2 cellular contexts compared by ENCODE assay signal in genomic region chr7:105260201-105260871, GRCh38.
TF ChIP-seq lines count a peak whose summit lies in the region.

No MANE protein-coding gene starts in this region.

TF ChIP-seq in HEK293, 187 proteins besides CTCF, POLR2A, EP300 and RAD21:
- TF ChIP-seq ZNF280D (tag by site-specific recombination; IDR thresholded peaks at IDR 0.05): peak; percentile 76; the same call in 1 of the 2 replicates
- peak; percentile 36; the same call in 1 of the 2 replicates for TF ChIP-seq SCRT1 (tag by site-specific recombination; IDR thresholded peaks at IDR 0.05; ENCODE audit: borderline replicate concordance)
- TF ChIP-seq ZNF580 (tag by site-specific recombination; IDR thresholded peaks at IDR 0.05): 0 out of 2 replicates have a peak, but pooled peaks have one; percentile 67
- peak; percentile 99 for TF ChIP-seq ZNF184 (tag by site-specific recombination; IDR thresholded peaks at IDR 0.05)
- TF ChIP-seq ZNF146 (tag by site-specific recombination; IDR thresholded peaks at IDR 0.05): peak; percentile 98
TF ChIP-seq in HEK293: peak in this region for 5; not testable (repeated sequence) for 182.

TF ChIP-seq in K562, 482 proteins besides CTCF, POLR2A, EP300 and RAD21 (continued from another document):
- TF ChIP-seq ZNF146 (CRISPR knock-in tag; IDR thresholded peaks at IDR 0.05; ENCODE audit: unreplicated experiment): peak; percentile 69
- TF ChIP-seq TRIM24 (IDR thresholded peaks at IDR 0.05): peak in 1 of 2 experiments; percentile 11; a peak in 1 of 4 replicates
